22 cellular contexts compared by ENCODE assay signal in the genomic region with DNA sequence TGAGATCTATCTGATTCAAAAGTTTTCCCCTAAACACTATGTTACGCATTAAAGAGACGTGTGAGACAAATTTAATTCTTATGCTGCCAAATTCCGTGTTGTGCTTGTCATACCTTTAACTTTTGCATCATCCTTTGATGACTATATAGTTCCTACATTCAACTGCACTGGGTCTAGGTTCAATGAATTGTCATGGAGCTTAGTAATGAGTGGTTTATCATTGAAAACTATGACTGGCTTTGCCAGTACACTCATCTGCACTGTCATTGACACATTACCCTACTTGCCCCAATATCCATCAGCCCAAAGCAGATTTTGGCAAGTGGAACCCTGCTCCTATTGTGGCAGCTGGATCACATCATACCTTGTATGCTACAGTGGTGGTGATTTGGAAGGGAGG.
"Had no signal": no experiment of that assay in that cellular context is flagged by ENCODE, and none has a peak within 500 bp of the region (broad histone marks: within the 10 kb centered on the region; RNA-seq: fewer than 3 reads in every experiment).

No MANE protein-coding gene starts in this region.

- H3K4me1 ChIP-seq: SJCRH30 had no signal

- FAIRE-seq: HepG2, RCC 7860 had no signal

- H3K27me3 ChIP-seq: MG63, SJCRH30 had no signal

- H3K9me3 ChIP-seq: MG63, SJCRH30 had no signal

- H3K36me3 ChIP-seq: MG63, SJCRH30 had no signal

- H3K27ac ChIP-seq: RWPE1, SJCRH30 had no signal

- ATAC-seq: HepG2 had no signal

- H3K4me3 ChIP-seq: MG63, SJCRH30 had no signal

- DNase-seq: IMR-90, Karpas-422, KG1, MG63, NCI-H1092, NCI-H1105 treated with DMSO at 0.1 percent for 48 hours, NCI-H1417 treated with DMSO at 0.1 percent for 48 hours, NCI-H187, NCI-H2029, NCI-H2081 treated with DMSO at 0.1 percent for 48 hours, NCI-H2171, NCI-H226, NCI-H446, NCI-H510A, NCI-H524 treated with DMSO at 0.1 percent for 48 hours, NCI-H69, NCI-H774, SHP77, SJCRH30 had no signal
